7 cellular contexts compared by ENCODE assay signal in genomic region chr19:8608858-8609209, GRCh38. TPM values are rescaled to one million over a fixed set of nuclear protein-coding genes. Genes with fewer than 3 reads are reported as not detected.
DNase-seq lines count a peak whose midpoint lies in the region; TF ChIP-seq lines count a peak whose summit lies in the region.

No MANE protein-coding gene starts in this region.

- DNase-seq in HFF-Myc (ENCODE audit: extremely low read depth, low read depth) (no peak), smooth muscle cell (lab: John Stamatoyannopoulos, UW; ENCODE audit: unreplicated experiment) (no peak), KG1 (lab: John Stamatoyannopoulos, UW) (no peak), medulla oblongata (ENCODE audit: extremely low spot score) (no peak), posterior cingulate gyrus (no peak)
- no peak for DNase-seq in activated T-helper 2 cell treated with anti-CD3 and anti-CD28 coated beads, Interferon-gamma antibody, Interleukin-2, Interleukin-4, amounts not matched to agents 10 μg/mL and 5 μg/mL and 100 μg/mL, durations not matched to agents 14 hours and 24 hours and 36 hours (ENCODE audit: low spot score)

- H2AFZ ChIP-seq in smooth muscle cell (ENCODE audit: low read depth) = no peak overlapping the region

- peaks cover 11% of the 10 kb centered on the region for H3K4me1 Mint-ChIP-seq in activated T-helper 2 cell treated with anti-CD3 and anti-CD28 coated beads, Interferon-gamma antibody, Interleukin-2, Interleukin-4, amounts not matched to agents 10 μg/mL and 5 μg/mL and 100 μg/mL, durations not matched to agents 14 hours and 24 hours and 36 hours (ENCODE audit: low read depth)

- no peak overlapping the region for H3K27ac Mint-ChIP-seq in activated T-helper 2 cell treated with anti-CD3 and anti-CD28 coated beads, Interferon-gamma antibody, Interleukin-2, Interleukin-4, amounts not matched to agents 10 μg/mL and 5 μg/mL and 100 μg/mL, durations not matched to agents 14 hours and 24 hours and 36 hours

- peak overlapping the region; percentile 90 for H3K4me2 ChIP-seq in smooth muscle cell

- H3K27me3 Mint-ChIP-seq in activated T-helper 2 cell treated with anti-CD3 and anti-CD28 coated beads, Interferon-gamma antibody, Interleukin-2, Interleukin-4, amounts not matched to agents 10 μg/mL and 5 μg/mL and 100 μg/mL, durations not matched to agents 14 hours and 24 hours and 36 hours (ENCODE audit: low read depth) = peaks cover 21% of the 10 kb centered on the region

- WGBS in smooth muscle cell (ENCODE audit: low lambda C conversion rate) = 47% methylated on average over 4 of the region's 5 CpGs

- H3F3A ChIP-seq in smooth muscle cell (ENCODE audit: low read depth) = peaks cover 6% of the 10 kb centered on the region

- H3K4me3 Mint-ChIP-seq in activated T-helper 2 cell treated with anti-CD3 and anti-CD28 coated beads, Interferon-gamma antibody, Interleukin-2, Interleukin-4, amounts not matched to agents 10 μg/mL and 5 μg/mL and 100 μg/mL, durations not matched to agents 14 hours and 24 hours and 36 hours (ENCODE audit: low read depth) = peak overlapping the region; percentile 24

- H3K79me2 ChIP-seq in smooth muscle cell (ENCODE audit: low read depth) = peaks cover 5% of the 10 kb centered on the region

- H3K4me3 ChIP-seq in HFF-Myc (replicated peaks; ENCODE audit: low read depth, low read length) (peak overlapping the region; percentile 55), iPS-15b (ENCODE audit: low read depth, low read length) (peak overlapping the region; percentile 95), smooth muscle cell (peak overlapping the region; percentile 68)

- H3K9me3 ChIP-seq in iPS-15b (ENCODE audit: control insufficient read depth, insufficient read depth, low read length) (no peaks in the 10 kb centered on the region), smooth muscle cell (replicated peaks; ENCODE audit: low read depth) (no peaks in the 10 kb centered on the region)

- no peaks in the 10 kb centered on the region for H4K20me1 ChIP-seq in smooth muscle cell (ENCODE audit: low read depth)

- TF ChIP-seq CTCF in HFF-Myc (IDR thresholded peaks at IDR 0.05; ENCODE audit: low read depth, low read length, missing control alignments) (no peak), smooth muscle cell (IDR thresholded peaks at IDR 0.05; ENCODE audit: borderline replicate concordance, insufficient read depth, poor library complexity, severe bottlenecking) (no peak)

- H3K9me3 Mint-ChIP-seq in activated T-helper 2 cell treated with anti-CD3 and anti-CD28 coated beads, Interferon-gamma antibody, Interleukin-2, Interleukin-4, amounts not matched to agents 10 μg/mL and 5 μg/mL and 100 μg/mL, durations not matched to agents 14 hours and 24 hours and 36 hours = no peaks in the 10 kb centered on the region

- H3K4me1 ChIP-seq in iPS-15b (ENCODE audit: control insufficient read depth, insufficient read depth, low read length) (peaks cover 14% of the 10 kb centered on the region), smooth muscle cell (ENCODE audit: low read depth) (no peaks in the 10 kb centered on the region)

- H3K27ac ChIP-seq in smooth muscle cell (ENCODE audit: low read depth) = peak overlapping the region; percentile 70

- no peaks in the 10 kb centered on the region for H3K36me3 Mint-ChIP-seq in activated T-helper 2 cell treated with anti-CD3 and anti-CD28 coated beads, Interferon-gamma antibody, Interleukin-2, Interleukin-4, amounts not matched to agents 10 μg/mL and 5 μg/mL and 100 μg/mL, durations not matched to agents 14 hours and 24 hours and 36 hours (ENCODE audit: low read depth)

- no peaks in the 10 kb centered on the region for H3K27me3 ChIP-seq in iPS-15b (ENCODE audit: control insufficient read depth, insufficient read depth, low read length)
- H3K27me3 ChIP-seq in smooth muscle cell (ENCODE audit: low read depth) = no peaks in the 10 kb centered on the region

- H3K9ac ChIP-seq in iPS-15b (ENCODE audit: low read depth, low read length) = no peak overlapping the region
- peak overlapping the region; percentile 72 for H3K9ac ChIP-seq in smooth muscle cell (ENCODE audit: low read depth)

- H3K36me3 ChIP-seq in iPS-15b (ENCODE audit: control insufficient read depth, insufficient read depth, low read length) = no peaks in the 10 kb centered on the region
- H3K36me3 ChIP-seq in smooth muscle cell (ENCODE audit: low read depth) = peaks cover 5% of the 10 kb centered on the region

- intact Hi-C loops in activated T-helper 2 cell treated with anti-CD3 and anti-CD28 coated beads, Interferon-gamma antibody, Interleukin-2, Interleukin-4, amounts not matched to agents 10 μg/mL and 5 μg/mL and 100 μg/mL, durations not matched to agents 14 hours and 24 hours and 36 hours (cut with micrococcal nuclease) = no loop called here
- intact Hi-C loops in posterior cingulate gyrus (cut with DNase I) = no loop called here

RNA-seq across cellular contexts. Expression of gene ADAMTS10, which starts 1.7 kb away (rescaled TPM):
- 0.71 and 0.80 TPM in 2 replicates for total RNA-seq in activated T-helper 2 cell treated with anti-CD3 and anti-CD28 coated beads, Interferon-gamma antibody, Interleukin-2, Interleukin-4, amounts not matched to agents 10 μg/mL and 5 μg/mL and 100 μg/mL, durations not matched to agents 14 hours and 24 hours and 36 hours
- total RNA-seq in smooth muscle cell = 13.1 and 18.3 TPM in 2 replicates
- 14.1 and 21.9 TPM in 2 replicates for polyA plus RNA-seq in smooth muscle cell

RNA-seq across cellular contexts. Expression of gene NFILZ, which starts 21.6 kb away (rescaled TPM):
- total RNA-seq in activated T-helper 2 cell treated with anti-CD3 and anti-CD28 coated beads, Interferon-gamma antibody, Interleukin-2, Interleukin-4, amounts not matched to agents 10 μg/mL and 5 μg/mL and 100 μg/mL, durations not matched to agents 14 hours and 24 hours and 36 hours = not detected in 2 replicates
- not detected in 2 replicates for total RNA-seq in smooth muscle cell
- polyA plus RNA-seq in smooth muscle cell = not detected in 2 replicates

RNA-seq across cellular contexts. Expression of gene MYO1F, which starts 31.6 kb away (rescaled TPM):
- total RNA-seq in activated T-helper 2 cell treated with anti-CD3 and anti-CD28 coated beads, Interferon-gamma antibody, Interleukin-2, Interleukin-4, amounts not matched to agents 10 μg/mL and 5 μg/mL and 100 μg/mL, durations not matched to agents 14 hours and 24 hours and 36 hours = 43.9 and 47.4 TPM in 2 replicates
- 0.22 TPM in 1 of 2 replicates, not detected in the other for total RNA-seq in smooth muscle cell
- 1.4 and 4.1 TPM in 2 replicates for polyA plus RNA-seq in smooth muscle cell

Comparison
In these comparisons a context has a peak if more than half of its experiments do, and no peak if none do; other contexts are left out.
1. RNA of gene MYO1F, which starts 31.6 kb away (total RNA-seq): 43.9 to 47.4 TPM in activated T-helper 2 cell treated with anti-CD3 and anti-CD28 coated beads, Interferon-gamma antibody, Interleukin-2, Interleukin-4, amounts not matched to agents 10 μg/mL and 5 μg/mL and 100 μg/mL, durations not matched to agents 14 hours and 24 hours and 36 hours; 0.22 TPM in smooth muscle cell; every median in the first group is over 10 times any median in the second.
2. Peak in every context shown above with its lines, with median percentiles within 50 percentile points of each other: H3K4me3 ChIP-seq.